21 cellular contexts compared by ENCODE assay signal in the genomic region with DNA sequence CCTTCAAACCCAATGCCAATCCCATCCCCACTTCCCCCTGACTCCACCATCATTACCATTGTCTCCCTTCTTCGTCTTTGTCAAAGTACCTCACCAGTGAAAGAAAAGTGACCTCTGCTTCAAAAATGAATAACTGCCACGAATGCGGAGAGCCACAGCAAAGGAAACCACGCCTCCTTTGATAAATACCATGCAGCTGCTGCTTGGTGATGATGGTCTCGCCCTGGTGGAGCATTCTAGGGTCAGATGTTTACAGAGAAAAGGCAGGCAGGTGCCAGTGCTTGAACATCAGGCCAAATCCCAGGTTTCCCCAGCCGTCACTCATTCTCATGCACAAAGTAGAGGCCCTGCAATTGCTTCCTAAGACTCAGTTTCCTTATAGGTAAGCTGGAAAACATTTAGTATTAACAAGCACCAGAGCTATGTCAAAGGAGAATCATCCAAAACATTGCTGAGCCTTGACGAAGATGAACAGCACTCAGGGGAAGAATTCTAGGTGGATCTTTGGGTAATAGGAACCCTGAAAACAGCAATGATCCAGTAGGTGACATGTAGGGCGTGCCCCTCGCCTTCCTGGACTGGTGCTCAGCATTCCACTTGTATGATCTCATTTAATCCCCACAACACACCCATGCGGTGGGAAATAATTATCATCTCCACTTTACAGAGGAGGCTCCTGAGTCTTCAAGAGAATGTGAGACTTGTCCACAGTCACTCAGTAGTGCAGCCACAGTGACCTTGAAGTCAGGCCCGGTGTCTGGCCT.
DNase-seq lines count a peak whose midpoint lies in the region; ATAC-seq and TF ChIP-seq lines count a peak whose summit lies in the region.
"Had no signal": no experiment of that assay in that cellular context is flagged by ENCODE, and none has a peak within 500 bp of the region (broad histone marks: within the 10 kb centered on the region; RNA-seq: fewer than 3 reads in every experiment).

No MANE protein-coding gene starts in this region.

- DNase-seq in EH (ENCODE audit: low read depth) (peak; percentile 19), NCI-H774 (lab: John Stamatoyannopoulos, UW) (peak; percentile 36), memory B cell (ENCODE audit: low spot score in 2 of 2) (no peak), MV-4-11 (lab: John Stamatoyannopoulos, UW) (no peak), Right ventricle myocardium superior (no peak), mesendoderm (no peak)
- DNase-seq: activated effector memory CD4-positive, alpha-beta T cell treated with anti-CD3 and anti-CD28 coated beads, Interleukin-2, amount 50 U/mL, for 16 hours; adrenal gland; CD4-positive, alpha-beta memory T cell; dorsolateral prefrontal cortex; foreskin fibroblast; hippocampal formation; NCI-H1436; NCI-H2171 treated with DMSO at 0.1 percent for 48 hours; T-helper 2 cell; WERI-Rb-1 had no signal

- H2BK15ac ChIP-seq in mesendoderm (replicated peaks; ENCODE audit: low read depth) = no peak overlapping the region

- no peaks in the 10 kb centered on the region for H3K9me3 Mint-ChIP-seq in memory B cell

- ATAC-seq in memory B cell (ENCODE audit: low read depth) = peak; percentile 53
- no peak for ATAC-seq in gastroesophageal sphincter
- no peak for ATAC-seq in Right ventricle myocardium superior (ENCODE audit: poor library complexity)

- no peak overlapping the region for H3K4me3 ChIP-seq in BLaER1
- no peak overlapping the region for H3K4me3 ChIP-seq in gastroesophageal sphincter
- H3K4me3 ChIP-seq in mesendoderm (ENCODE audit: low read length) = no peak overlapping the region
- H3K4me3 ChIP-seq: adrenal gland, cardiac muscle cell, dorsolateral prefrontal cortex, skin epidermis had no signal

- H3K27me3 Mint-ChIP-seq in memory B cell = no peaks in the 10 kb centered on the region

- H3K27me3 ChIP-seq in BLaER1 = no peaks in the 10 kb centered on the region
- H3K27me3 ChIP-seq in gastroesophageal sphincter = no peaks in the 10 kb centered on the region
- no peaks in the 10 kb centered on the region for H3K27me3 ChIP-seq in mesendoderm (ENCODE audit: insufficient read depth, low read length, poor library complexity)
- H3K27me3 ChIP-seq: cardiac muscle cell had no signal

- H3K4ac ChIP-seq in mesendoderm (ENCODE audit: low read depth, low read length) = no peak overlapping the region

- H3K23ac ChIP-seq in mesendoderm (ENCODE audit: low read length) = no peak overlapping the region

- no peak overlapping the region for H3K27ac Mint-ChIP-seq in memory B cell
- H3K27ac Mint-ChIP-seq: CD4-positive, alpha-beta memory T cell had no signal

- H3K4me3 Mint-ChIP-seq in memory B cell = peak overlapping the region; percentile 35
- H3K4me3 Mint-ChIP-seq: CD4-positive, alpha-beta memory T cell had no signal

- WGBS in gastroesophageal sphincter (ENCODE audit: low coverage in 1 of 2), 2 donors = 82 to 88% methylated on average over 7 to 9 of the region's 11 CpGs
- WGBS in mesendoderm (ENCODE audit: extremely low coverage, insufficient coverage, low lambda C conversion rate) = no CpG with 5 or more reads among the region's 11 CpGs

- H3K4me1 Mint-ChIP-seq in memory B cell = peaks cover 28% of the 10 kb centered on the region
- H3K4me1 Mint-ChIP-seq: CD4-positive, alpha-beta memory T cell had no signal

- TF ChIP-seq POLR2A in gastroesophageal sphincter (IDR thresholded peaks at IDR 0.05) = no peak

- no peaks in the 10 kb centered on the region for H4K20me1 ChIP-seq in BLaER1

- H4K5ac ChIP-seq in mesendoderm (ENCODE audit: low read length) = no peak overlapping the region

- H3K9me3 ChIP-seq in BLaER1 (no peaks in the 10 kb centered on the region), gastroesophageal sphincter (no peaks in the 10 kb centered on the region)
- H3K9me3 ChIP-seq: adrenal gland had no signal

- no peaks in the 10 kb centered on the region for H3K79me2 ChIP-seq in mesendoderm (ENCODE audit: control insufficient read depth, insufficient read depth, low read length)

- H3K4me2 ChIP-seq in BLaER1 = peak overlapping the region; percentile 76
- no peak overlapping the region for H3K4me2 ChIP-seq in mesendoderm (ENCODE audit: low read length)

- TF ChIP-seq CTCF in gastroesophageal sphincter (IDR thresholded peaks at IDR 0.05) = no peak

- peaks cover 2% of the 10 kb centered on the region for H3K36me3 Mint-ChIP-seq in memory B cell
- H3K36me3 Mint-ChIP-seq: CD4-positive, alpha-beta memory T cell had no signal

- H3K18ac ChIP-seq in mesendoderm (ENCODE audit: low read length) = no peak overlapping the region

- TF ChIP-seq EP300 in gastroesophageal sphincter (IDR thresholded peaks at IDR 0.05) = no peak

- peak overlapping the region; percentile 53; the same call in 1 of the 2 replicates for H3K9ac ChIP-seq in BLaER1
- H3K9ac ChIP-seq in mesendoderm (ENCODE audit: low read length) = no peak overlapping the region

- H2BK120ac ChIP-seq in mesendoderm (ENCODE audit: low read depth, low read length) = no peak overlapping the region

- no peak overlapping the region for H2BK5ac ChIP-seq in mesendoderm (ENCODE audit: low read length)

- H3K4me1 ChIP-seq in BLaER1 = peaks cover 51% of the 10 kb centered on the region
- H3K4me1 ChIP-seq in gastroesophageal sphincter = no peaks in the 10 kb centered on the region
- H3K4me1 ChIP-seq in mesendoderm (ENCODE audit: control insufficient read depth, low read depth, low read length) = no peaks in the 10 kb centered on the region
- H3K4me1 ChIP-seq: adrenal gland had no signal

- intact Hi-C loops in Right ventricle myocardium superior (cut with DNase I) = no loop called here

- H3K36me3 ChIP-seq in BLaER1 (no peaks in the 10 kb centered on the region), gastroesophageal sphincter (no peaks in the 10 kb centered on the region), mesendoderm (ENCODE audit: control insufficient read depth, insufficient read depth, low read length) (no peaks in the 10 kb centered on the region)
- H3K36me3 ChIP-seq: adrenal gland, cardiac muscle cell, WERI-Rb-1 had no signal

- H3K56ac ChIP-seq in mesendoderm (ENCODE audit: low read length) = no peak overlapping the region

- no peaks in the 10 kb centered on the region for H3K79me1 ChIP-seq in mesendoderm (ENCODE audit: low read length)

- no peak overlapping the region for H4K8ac ChIP-seq in mesendoderm (ENCODE audit: low read depth, low read length)

- peak overlapping the region; percentile 53 for H3K27ac ChIP-seq in BLaER1
- no peak overlapping the region for H3K27ac ChIP-seq in gastroesophageal sphincter
- H3K27ac ChIP-seq in mesendoderm (ENCODE audit: low read depth, low read length) = no peak overlapping the region
- H3K27ac ChIP-seq: adrenal gland, cardiac muscle cell, dorsolateral prefrontal cortex, epithelial cell of prostate, WERI-Rb-1 had no signal

- no peak overlapping the region for H2AK5ac ChIP-seq in mesendoderm (ENCODE audit: low read length)

Comparison
In these comparisons a context has a peak if more than half of its experiments do, and no peak if none do; other contexts are left out.
1. DNase-seq: peak in EH (single experiment) and NCI-H774 (single experiment); none in memory B cell (0 of 2), MV-4-11 (single experiment), Right ventricle myocardium superior (single experiment) and mesendoderm (single experiment).